Comparison of ENCODE assay signal across 9 cellular contexts in the genomic region with DNA sequence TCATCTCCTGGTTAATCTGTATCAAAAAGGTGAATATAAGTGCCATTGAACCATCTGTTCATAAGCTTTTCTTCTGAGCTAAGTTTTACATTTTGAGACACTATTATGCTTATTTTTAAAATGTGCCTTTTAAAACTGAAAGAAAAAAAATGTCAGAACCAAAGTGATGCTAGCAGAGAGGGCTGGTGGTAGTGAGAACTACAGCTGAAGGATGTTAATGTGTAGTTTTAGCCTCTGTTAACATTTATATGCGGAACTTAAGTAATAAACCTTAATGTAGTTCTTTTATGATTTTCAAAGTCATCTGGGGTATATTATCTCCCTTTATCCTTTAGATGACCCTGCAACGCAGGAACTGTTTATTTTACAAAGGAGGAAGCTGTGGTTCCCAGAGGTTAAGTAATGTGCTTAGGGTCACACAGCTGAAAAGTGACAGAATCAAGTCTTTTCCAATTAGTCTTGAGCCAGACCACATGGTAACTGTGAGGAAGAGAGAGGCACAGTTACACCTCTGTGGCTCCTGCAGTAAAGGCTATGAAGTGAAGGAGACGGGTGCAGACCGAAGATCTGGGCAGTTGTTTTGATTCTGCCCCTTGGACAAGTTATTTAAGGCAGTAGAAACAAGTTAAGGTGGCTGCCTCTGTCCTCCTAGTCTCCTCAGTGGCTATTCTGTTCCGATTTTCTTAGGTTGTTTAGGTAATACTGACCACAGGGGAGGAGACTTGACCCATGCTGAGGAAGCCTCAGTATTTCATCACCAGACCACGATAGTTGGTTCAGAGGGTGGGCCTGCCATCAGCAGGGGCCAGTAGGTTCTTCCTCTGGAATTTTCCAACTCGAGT. TPM values are rescaled to one million over a fixed set of nuclear protein-coding genes. Genes with fewer than 3 reads are reported as not detected.
DNase-seq lines count a peak whose midpoint lies in the region; ATAC-seq lines count a peak whose summit lies in the region.
"Had no signal": no experiment of that assay in that cellular context is flagged by ENCODE, and none has a peak within 500 bp of the region (broad histone marks: within the 10 kb centered on the region; RNA-seq: fewer than 3 reads in every experiment).

No MANE protein-coding gene starts in this region.

- no peak overlapping the region for H3K27ac ChIP-seq in mesendoderm (ENCODE audit: low read depth, low read length)
- H3K27ac ChIP-seq: 22Rv1 had no signal

- POLR2A ChIA-PET in activated CD4-positive, alpha-beta memory T cell treated with anti-CD3 and anti-CD28 coated beads for 36 hours (lab: Charles Lee) = interaction anchor here (0.8 to 1.3 kb wide), 6 partner anchors 9 to 56 kb away, joined by 3 read pairs; a partner anchor contains a TSS

- CTCF ChIA-PET in activated CD4-positive, alpha-beta memory T cell treated with anti-CD3 and anti-CD28 coated beads for 36 hours (lab: Charles Lee) = interaction anchor here (0.6 to 1.6 kb wide), 6 partner anchors 10 to 94 kb away, joined by 3 to 6 read pairs (median 3); no protein-coding TSS in a partner anchor

- intact Hi-C loops in activated CD4-positive, alpha-beta memory T cell treated with anti-CD3 and anti-CD28 coated beads for 36 hours (cut with micrococcal nuclease) = loop anchor here (1.0 to 2.0 kb wide), 3 partner anchors 11 to 20 kb away; no protein-coding TSS in a partner anchor

- H3K9ac ChIP-seq in mesendoderm (ENCODE audit: low read length) = no peak overlapping the region

- H3K18ac ChIP-seq in mesendoderm (ENCODE audit: low read length) = no peak overlapping the region

- H3K56ac ChIP-seq in mesendoderm (ENCODE audit: low read length) = no peak overlapping the region

- peak overlapping the region; percentile 3 for H3K4me3 Mint-ChIP-seq in T-helper 1 cell treated with Interleukin-12 subunit alpha and Interleukin-12 subunit beta and Interleukin-4 antibody, amounts not matched to agents 30 μg/mL and 1 μg/mL, for 36 hours
- peak overlapping the region; percentile 25 for H3K4me3 Mint-ChIP-seq in activated CD4-positive, alpha-beta memory T cell treated with anti-CD3 and anti-CD28 coated beads for 36 hours

- no peaks in the 10 kb centered on the region for H3K36me3 ChIP-seq in mesendoderm (ENCODE audit: control insufficient read depth, insufficient read depth, low read length)

- no peak overlapping the region for H2AK5ac ChIP-seq in mesendoderm (ENCODE audit: low read length)

- no peaks in the 10 kb centered on the region for H3K4me1 ChIP-seq in mesendoderm (ENCODE audit: control insufficient read depth, low read depth, low read length)

- H4K8ac ChIP-seq in mesendoderm (ENCODE audit: low read depth, low read length) = no peak overlapping the region

- peaks cover 35% of the 10 kb centered on the region for H3K4me1 Mint-ChIP-seq in T-helper 1 cell treated with Interleukin-12 subunit alpha and Interleukin-12 subunit beta and Interleukin-4 antibody, amounts not matched to agents 30 μg/mL and 1 μg/mL, for 36 hours (ENCODE audit: low read depth)
- peaks cover 68% of the 10 kb centered on the region for H3K4me1 Mint-ChIP-seq in activated CD4-positive, alpha-beta memory T cell treated with anti-CD3 and anti-CD28 coated beads for 36 hours (ENCODE audit: low read depth)

- H2BK5ac ChIP-seq in mesendoderm (ENCODE audit: low read length) = no peak overlapping the region

- no peaks in the 10 kb centered on the region for H3K27me3 ChIP-seq in mesendoderm (ENCODE audit: insufficient read depth, low read length, poor library complexity)

- no peak overlapping the region for H2BK120ac ChIP-seq in mesendoderm (ENCODE audit: low read depth, low read length)

- H3K27ac Mint-ChIP-seq in T-helper 1 cell treated with Interleukin-12 subunit alpha and Interleukin-12 subunit beta and Interleukin-4 antibody, amounts not matched to agents 30 μg/mL and 1 μg/mL, for 36 hours = peak overlapping the region; percentile 78
- H3K27ac Mint-ChIP-seq in activated CD4-positive, alpha-beta memory T cell treated with anti-CD3 and anti-CD28 coated beads for 36 hours = peak overlapping the region; percentile 30

- DNase-seq in T-helper 1 cell (no peak), mesendoderm (peak; percentile 13), NCI-H526 treated with DMSO at 0.1 percent for 48 hours (lab: John Stamatoyannopoulos, UW) (no peak)
- no peak for DNase-seq in activated CD4-positive, alpha-beta memory T cell treated with anti-CD3 and anti-CD28 coated beads for 36 hours
- no peak for DNase-seq in effector CD8-positive, alpha-beta T cell (lab: John Stamatoyannopoulos, UW)
- DNase-seq in activated CD4-positive, CD25-positive, alpha-beta regulatory T cell treated with anti-CD3 and anti-CD28 coated beads, Interleukin-2, amount 50 U/mL, for 72 hours = no peak

- H3K79me1 ChIP-seq in mesendoderm (ENCODE audit: low read length) = no peaks in the 10 kb centered on the region

- H3K4me2 ChIP-seq in mesendoderm (ENCODE audit: low read length) = no peak overlapping the region

- H3K27me3 Mint-ChIP-seq in T-helper 1 cell treated with Interleukin-12 subunit alpha and Interleukin-12 subunit beta and Interleukin-4 antibody, amounts not matched to agents 30 μg/mL and 1 μg/mL, for 36 hours (ENCODE audit: low read depth) = no peaks in the 10 kb centered on the region
- H3K27me3 Mint-ChIP-seq in activated CD4-positive, alpha-beta memory T cell treated with anti-CD3 and anti-CD28 coated beads for 36 hours = no peaks in the 10 kb centered on the region

- H3K4ac ChIP-seq in mesendoderm (ENCODE audit: low read depth, low read length) = no peak overlapping the region

- H3K9me3 Mint-ChIP-seq in T-helper 1 cell treated with Interleukin-12 subunit alpha and Interleukin-12 subunit beta and Interleukin-4 antibody, amounts not matched to agents 30 μg/mL and 1 μg/mL, for 36 hours = no peaks in the 10 kb centered on the region
- no peaks in the 10 kb centered on the region for H3K9me3 Mint-ChIP-seq in activated CD4-positive, alpha-beta memory T cell treated with anti-CD3 and anti-CD28 coated beads for 36 hours

- H3K79me2 ChIP-seq in mesendoderm (ENCODE audit: control insufficient read depth, insufficient read depth, low read length) = no peaks in the 10 kb centered on the region

- ATAC-seq in HG03097 (IDR thresholded peaks at IDR 0.05; ENCODE audit: low FRiP score, unreplicated experiment) = peak; percentile 83

- H3K23ac ChIP-seq in mesendoderm (ENCODE audit: low read length) = no peak overlapping the region

- H3K4me3 ChIP-seq in mesendoderm (ENCODE audit: low read length) = no peak overlapping the region

- no CpG with 5 or more reads among the region's 7 CpGs for WGBS in mesendoderm (ENCODE audit: extremely low coverage, insufficient coverage, low lambda C conversion rate)

- no peak overlapping the region for H2BK15ac ChIP-seq in mesendoderm (replicated peaks; ENCODE audit: low read depth)

- H4K5ac ChIP-seq in mesendoderm (ENCODE audit: low read length) = no peak overlapping the region

- peaks cover 46% of the 10 kb centered on the region for H3K36me3 Mint-ChIP-seq in T-helper 1 cell treated with Interleukin-12 subunit alpha and Interleukin-12 subunit beta and Interleukin-4 antibody, amounts not matched to agents 30 μg/mL and 1 μg/mL, for 36 hours (ENCODE audit: low read depth)
- H3K36me3 Mint-ChIP-seq in activated CD4-positive, alpha-beta memory T cell treated with anti-CD3 and anti-CD28 coated beads for 36 hours = peaks cover 29% of the 10 kb centered on the region

RNA-seq across cellular contexts. Expression of a gene that starts 23.9 kb away (rescaled TPM):
- 100 to 1,000 TPM; 146 TPM for total RNA-seq in activated CD4-positive, alpha-beta memory T cell treated with anti-CD3 and anti-CD28 coated beads for 36 hours
- polyA plus RNA-seq in mesendoderm (2013, experiment 1 of 2) = 10.6 TPM
- 10.4 TPM for polyA plus RNA-seq in mesendoderm (2013, experiment 2 of 2)
